13 cellular contexts compared by ENCODE assay signal in genomic region chr1:153698648-153699004, GRCh38. TPM values are rescaled to one million over a fixed set of nuclear protein-coding genes. Genes with fewer than 3 reads are reported as not detected.
DNase-seq lines count a peak whose midpoint lies in the region; ATAC-seq and TF ChIP-seq lines count a peak whose summit lies in the region.
"Had no signal": no experiment of that assay in that cellular context is flagged by ENCODE, and none has a peak within 500 bp of the region (broad histone marks: within the 10 kb centered on the region; RNA-seq: fewer than 3 reads in every experiment).

No MANE protein-coding gene starts in this region.

- H3K4me3 ChIP-seq in left ventricle myocardium inferior (peak overlapping the region; percentile 26), esophagus (ENCODE audit: low read depth in 1 of 2, low read length in 2 of 2) (no peak overlapping the region), neuronal stem cell (ENCODE audit: low read length in 2 of 2) (no peak overlapping the region), upper lobe of right lung (no peak overlapping the region)
- H3K4me3 ChIP-seq: cardiac muscle cell had no signal

- H2AK5ac ChIP-seq in neuronal stem cell (ENCODE audit: low read depth, low read length): no peak overlapping the region

- H4K91ac ChIP-seq in neuronal stem cell (ENCODE audit: low read depth, low read length, poor library complexity): no peak overlapping the region

- no peaks in the 10 kb centered on the region for H3K27me3 ChIP-seq in left ventricle myocardium inferior (ENCODE audit: low read depth)
- H3K27me3 ChIP-seq in esophagus (ENCODE audit: control insufficient read depth in 1 of 2, insufficient read depth in 2 of 2, low read length in 2 of 2): no peaks in the 10 kb centered on the region
- H3K27me3 ChIP-seq in neuronal stem cell (ENCODE audit: control insufficient read depth in 3 of 3, insufficient read depth in 3 of 3, low read depth in 1 of 3, low read length in 3 of 3): peaks cover 0 to 2% (median 0%) of the 10 kb centered on the region in 3 experiments
- H3K27me3 ChIP-seq in upper lobe of right lung: no peaks in the 10 kb centered on the region
- H3K27me3 ChIP-seq: cardiac muscle cell had no signal

- H3K18ac ChIP-seq in neuronal stem cell (ENCODE audit: low read length): no peak overlapping the region

- H3K27ac ChIP-seq in left ventricle myocardium inferior (replicated peaks): peak overlapping the region; percentile 94
- peak overlapping the region; percentile 57 to 84 for H3K27ac ChIP-seq in esophagus (ENCODE audit: low read depth in 2 of 2, low read length in 1 of 2)
- no peak overlapping the region for H3K27ac ChIP-seq in neuronal stem cell (replicated peaks; ENCODE audit: low read length)
- H3K27ac ChIP-seq in upper lobe of right lung: peak overlapping the region; percentile 84
- H3K27ac ChIP-seq: KMS-11 had no signal

- no peak overlapping the region for H3K9ac ChIP-seq in neuronal stem cell (ENCODE audit: low read depth, low read length, poor library complexity)
- H3K9ac ChIP-seq: KMS-11 had no signal

- no peak overlapping the region for H3K23ac ChIP-seq in neuronal stem cell (ENCODE audit: low read depth, low read length, poor library complexity)

- H2AFZ ChIP-seq in neuronal stem cell (ENCODE audit: low read length): peak overlapping the region; percentile 90

- H2BK15ac ChIP-seq in neuronal stem cell (ENCODE audit: low read length): no peak overlapping the region

- no peak overlapping the region for H3K4ac ChIP-seq in neuronal stem cell (ENCODE audit: low read length)

- intact Hi-C loops in left ventricle myocardium inferior (cut with micrococcal nuclease) (no loop called here), left ventricle myocardium superior (cut with micrococcal nuclease) (no loop called here), upper lobe of right lung (cut with DNase I) (no loop called here)

- no peak overlapping the region for H3K14ac ChIP-seq in neuronal stem cell (ENCODE audit: low read length)

- no peak overlapping the region for H3K4me2 ChIP-seq in neuronal stem cell (ENCODE audit: insufficient read depth, low read length, poor library complexity, severe bottlenecking)
- H3K4me2 ChIP-seq: KMS-11 had no signal

- DNase-seq in left ventricle myocardium inferior (no peak), left ventricle myocardium superior (no peak), neuronal stem cell (ENCODE audit: low spot score) (no peak), upper lobe of right lung (no peak)
- DNase-seq in stimulated activated naive CD4-positive, alpha-beta T cell treated with Interleukin-2 at 50 U/mL for 16 hours (lab: John Stamatoyannopoulos, UW): no peak
- DNase-seq: Calu3, NCI-H524 treated with DMSO at 0.1 percent for 48 hours had no signal

- no peaks in the 10 kb centered on the region for H3K79me1 ChIP-seq in neuronal stem cell (ENCODE audit: low read depth, low read length)

- H3K4me1 ChIP-seq in left ventricle myocardium inferior (peaks cover 33% of the 10 kb centered on the region), esophagus (ENCODE audit: control insufficient read depth in 2 of 2, insufficient read depth in 2 of 2, low read length in 1 of 2) (peaks cover 3 to 8% of the 10 kb centered on the region in 2 donors), neuronal stem cell (ENCODE audit: control insufficient read depth in 2 of 2, insufficient read depth in 1 of 2, low read depth in 1 of 2, low read length in 2 of 2) (peaks cover 11 to 17% of the 10 kb centered on the region in 2 donors), upper lobe of right lung (peaks cover 16% of the 10 kb centered on the region)

- H3K36me3 ChIP-seq in left ventricle myocardium inferior (no peaks in the 10 kb centered on the region), esophagus (ENCODE audit: control insufficient read depth in 2 of 2, insufficient read depth in 2 of 2, low read length in 1 of 2) (no peaks in the 10 kb centered on the region), neuronal stem cell (replicated peaks in 1 of 2; ENCODE audit: control insufficient read depth in 2 of 2, insufficient read depth in 2 of 2, low read length in 2 of 2) (no peaks in the 10 kb centered on the region), upper lobe of right lung (no peaks in the 10 kb centered on the region)
- H3K36me3 ChIP-seq: cardiac muscle cell had no signal

- no peak overlapping the region for H2BK12ac ChIP-seq in neuronal stem cell (ENCODE audit: low read length)

- no peak overlapping the region for H4K8ac ChIP-seq in neuronal stem cell (ENCODE audit: low read depth, low read length)

- H2BK5ac ChIP-seq in neuronal stem cell (ENCODE audit: low read length): no peak overlapping the region

- WGBS in esophagus, 2 donors: 68 to 72% methylated on average over 8 of the region's 8 CpGs
- WGBS in neuronal stem cell (ENCODE audit: extremely low coverage in 2 of 2, insufficient read length in 2 of 2, insufficient replicate concordance in 1 of 2), 2 donors: no CpG with 5 or more reads among the region's 8 CpGs

- no peak for TF ChIP-seq CTCF in left ventricle myocardium inferior (IDR thresholded peaks at IDR 0.05; ENCODE audit: borderline replicate concordance)
- TF ChIP-seq CTCF in upper lobe of right lung (IDR thresholded peaks at IDR 0.05): no peak

- H2BK120ac ChIP-seq in neuronal stem cell (ENCODE audit: low read depth, low read length): no peak overlapping the region

- no peak for ATAC-seq in left ventricle myocardium superior
- no peak for ATAC-seq in upper lobe of right lung
- ATAC-seq in HG03342 (IDR thresholded peaks at IDR 0.05; ENCODE audit: unreplicated experiment): no peak
- ATAC-seq in GM18870 (IDR thresholded peaks at IDR 0.05; ENCODE audit: unreplicated experiment): no peak

- H3K9me3 ChIP-seq in left ventricle myocardium inferior (replicated peaks) (no peaks in the 10 kb centered on the region), esophagus (ENCODE audit: control insufficient read depth in 2 of 2, insufficient read depth in 1 of 2, low read depth in 1 of 2, low read length in 1 of 2) (no peaks in the 10 kb centered on the region), neuronal stem cell (replicated peaks in 1 of 2; ENCODE audit: control insufficient read depth in 2 of 2, insufficient read depth in 1 of 2, low read depth in 1 of 2, low read length in 2 of 2) (no peaks in the 10 kb centered on the region), upper lobe of right lung (no peaks in the 10 kb centered on the region)

RNA-seq across cellular contexts. Expression of gene NPR1, which starts 20.1 kb away (rescaled TPM):
- 10.4 TPM for total RNA-seq in left ventricle myocardium inferior
- total RNA-seq in left ventricle myocardium superior: 10.5 TPM
- 1 to 10 TPM; 2.2 to 3.6 TPM for polyA plus RNA-seq in esophagus
- 0.74 TPM for polyA plus RNA-seq in neuronal stem cell (2013, experiment 1 of 2)
- 0.76 TPM for polyA plus RNA-seq in neuronal stem cell (2013, experiment 2 of 2)
- total RNA-seq in upper lobe of right lung: 69.4 TPM
- total RNA-seq: activated CD8-positive, alpha-beta memory T cell treated with anti-CD3 and anti-CD28 coated beads for 36 hours; Calu3 had no signal

RNA-seq across cellular contexts. Expression of gene ILF2, which starts 27.8 kb away (rescaled TPM):
- total RNA-seq in left ventricle myocardium inferior: 61.6 TPM
- 56.9 TPM for total RNA-seq in left ventricle myocardium superior
- polyA plus RNA-seq in esophagus: 10 to 100 TPM; 22.5 to 99.9 TPM
- 342 TPM for polyA plus RNA-seq in neuronal stem cell (2013, experiment 1 of 2)
- polyA plus RNA-seq in neuronal stem cell (2013, experiment 2 of 2): 328 TPM
- 86.1 TPM for total RNA-seq in upper lobe of right lung

RNA-seq across cellular contexts. Expression of gene INTS3, which starts 29.2 kb away (rescaled TPM):
- 34.3 TPM for total RNA-seq in left ventricle myocardium inferior
- 35.5 TPM for total RNA-seq in left ventricle myocardium superior
- polyA plus RNA-seq in esophagus: 10 to 100 TPM; 16.4 to 30.8 TPM
- polyA plus RNA-seq in neuronal stem cell (2013, experiment 1 of 2): 24.8 TPM
- polyA plus RNA-seq in neuronal stem cell (2013, experiment 2 of 2): 24.2 TPM
- 72.3 TPM for total RNA-seq in upper lobe of right lung

RNA-seq across cellular contexts. Expression of gene SNAPIN, which starts 40.1 kb away (rescaled TPM):
- total RNA-seq in left ventricle myocardium inferior (67.0 TPM), left ventricle myocardium superior (60.1 TPM), upper lobe of right lung (32.7 TPM)
- polyA plus RNA-seq in esophagus: 10 to 100 TPM; 20.0 to 35.3 TPM
- polyA plus RNA-seq in neuronal stem cell (2013, experiment 1 of 2): 50.9 TPM
- 51.1 TPM for polyA plus RNA-seq in neuronal stem cell (2013, experiment 2 of 2)
